Comparison of ENCODE assay signal across 21 cellular contexts in the genomic region with DNA sequence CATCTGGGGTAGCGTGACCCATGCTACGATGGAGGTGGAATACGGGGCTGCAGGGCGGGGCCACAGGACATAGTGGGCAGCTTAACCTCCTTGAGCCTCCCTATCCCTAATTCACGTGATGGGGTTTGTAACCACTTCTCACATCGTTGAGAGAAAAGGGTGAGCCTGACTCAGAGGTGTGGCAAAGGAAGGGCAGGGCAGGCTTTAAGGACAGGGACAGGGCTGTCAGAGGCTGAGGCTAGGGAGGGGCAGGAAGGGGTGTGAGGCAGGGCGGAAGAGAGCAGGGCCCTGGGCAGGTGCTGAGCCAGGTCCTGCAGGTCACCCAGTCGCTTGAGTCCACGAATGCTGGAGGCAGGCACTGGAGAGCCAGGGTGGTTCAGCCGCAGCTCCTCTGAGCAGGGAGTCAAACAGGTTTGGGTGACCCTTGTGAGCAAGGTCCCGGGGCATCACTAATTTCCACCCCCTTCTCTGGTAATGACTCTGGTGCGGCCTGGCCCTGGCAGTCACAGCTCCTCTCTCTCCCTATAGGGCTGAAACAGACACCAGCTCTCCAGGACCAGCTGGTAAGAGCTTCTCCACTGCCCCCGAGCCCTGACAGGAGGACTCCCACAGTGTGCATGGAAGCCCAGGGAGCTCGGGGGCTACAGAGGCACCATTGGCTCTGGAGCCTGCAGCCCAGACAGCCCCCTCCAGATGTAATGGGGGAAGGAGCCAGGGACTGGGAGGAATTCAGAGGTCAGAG. TPM values are rescaled to one million over a fixed set of nuclear protein-coding genes. Genes with fewer than 3 reads are reported as not detected.
DNase-seq lines count a peak whose midpoint lies in the region; ATAC-seq and TF ChIP-seq lines count a peak whose summit lies in the region.
"Had no signal": no experiment of that assay in that cellular context is flagged by ENCODE, and none has a peak within 500 bp of the region (broad histone marks: within the 10 kb centered on the region; RNA-seq: fewer than 3 reads in every experiment).

No MANE protein-coding gene starts in this region.

- peak overlapping the region; percentile 44 to 74 for H3K27ac Mint-ChIP-seq in T-cell
- H3K27ac Mint-ChIP-seq in stimulated activated effector memory CD8-positive, alpha-beta T cell treated with anti-CD3 and anti-CD28 coated beads, Interleukin-12 subunit alpha, Interleukin-12 subunit beta, amount 100 ng/mL, for 72 hours: peak overlapping the region; percentile 34
- H3K27ac Mint-ChIP-seq: activated B cell treated with CpG ODN at 0.5 μM for 24 hours, mesothelial cell of epicardium had no signal

- DNase-seq in Karpas-422 (peak; percentile 94), T-cell (peak in 1 of 34 experiments; percentile 11), foreskin keratinocyte (no peak), OCI-M1 (lab: John Stamatoyannopoulos, UW) (no peak)
- no peak for DNase-seq in stimulated activated effector memory CD8-positive, alpha-beta T cell treated with anti-CD3 and anti-CD28 coated beads, Interleukin-12 subunit alpha, Interleukin-12 subunit beta, amount 100 ng/mL, for 72 hours (ENCODE audit: low spot score in 2 of 2)
- DNase-seq in NK-92 treated with Interleukin-12 subunit alpha and Interleukin-12 subunit beta, amount 100 ng/mL, for 24 hours (lab: John Stamatoyannopoulos, UW): no peak
- DNase-seq: activated B cell treated with CpG ODN at 0.5 μM for 24 hours; DMS79 treated with DMSO at 0.1 percent for 48 hours; HCEC 1CT; immature natural killer cell; KBM-7; NCI-H146; NCI-H510A treated with DMSO at 0.1 percent for 48 hours; occipital lobe; stimulated activated naive CD8-positive, alpha-beta T cell treated with anti-CD3 and anti-CD28 coated beads, Interleukin-15, Interleukin-2, amounts not matched to agents 100 U/mL and 50 U/mL, for 24 hours had no signal

- no peak overlapping the region for H3K4me3 Mint-ChIP-seq in T-cell
- no peak overlapping the region for H3K4me3 Mint-ChIP-seq in stimulated activated effector memory CD8-positive, alpha-beta T cell treated with anti-CD3 and anti-CD28 coated beads, Interleukin-12 subunit alpha, Interleukin-12 subunit beta, amount 100 ng/mL, for 72 hours
- H3K4me3 Mint-ChIP-seq: activated B cell treated with CpG ODN at 0.5 μM for 24 hours, immature natural killer cell, mesothelial cell of epicardium had no signal

- ATAC-seq in T-cell (replicated peaks in 1 of 4) (peak in 1 of 4 experiments; percentile 60), foreskin keratinocyte (peak; percentile 26), GM21526 (IDR thresholded peaks at IDR 0.05; ENCODE audit: low FRiP score, unreplicated experiment) (no peak)
- no peak for ATAC-seq in stimulated activated effector memory CD8-positive, alpha-beta T cell treated with anti-CD3 and anti-CD28 coated beads, Interleukin-12 subunit alpha, Interleukin-12 subunit beta, amount 100 ng/mL, for 72 hours
- ATAC-seq: stimulated activated naive CD8-positive, alpha-beta T cell treated with anti-CD3 and anti-CD28 coated beads, Interleukin-15, Interleukin-2, amounts not matched to agents 100 U/mL and 50 U/mL, for 24 hours had no signal

- H3K9me3 Mint-ChIP-seq in T-cell: no peaks in the 10 kb centered on the region
- H3K9me3 Mint-ChIP-seq in stimulated activated effector memory CD8-positive, alpha-beta T cell treated with anti-CD3 and anti-CD28 coated beads, Interleukin-12 subunit alpha, Interleukin-12 subunit beta, amount 100 ng/mL, for 72 hours: no peaks in the 10 kb centered on the region
- H3K9me3 Mint-ChIP-seq: activated B cell treated with CpG ODN at 0.5 μM for 24 hours, immature natural killer cell, mesothelial cell of epicardium had no signal

- no peaks in the 10 kb centered on the region for H3K36me3 ChIP-seq in Karpas-422 (ENCODE audit: insufficient read depth, low read length)

- H3K4me2 ChIP-seq in Karpas-422 (ENCODE audit: low read depth, low read length, poor library complexity, severe bottlenecking): peak overlapping the region; percentile 81

- no peaks in the 10 kb centered on the region for H3K9me2 ChIP-seq in Karpas-422 (replicated peaks; ENCODE audit: insufficient read depth, low read length)

- H3K27ac ChIP-seq in Karpas-422 (ENCODE audit: low read length): peak overlapping the region; percentile 99
- no peak overlapping the region for H3K27ac ChIP-seq in foreskin keratinocyte

- H3K79me2 ChIP-seq in Karpas-422 (ENCODE audit: low read length): no peaks in the 10 kb centered on the region

- H2AFZ ChIP-seq in Karpas-422 (ENCODE audit: low read length): no peak overlapping the region

- no peaks in the 10 kb centered on the region for H3K36me3 Mint-ChIP-seq in T-cell
- H3K36me3 Mint-ChIP-seq in stimulated activated effector memory CD8-positive, alpha-beta T cell treated with anti-CD3 and anti-CD28 coated beads, Interleukin-12 subunit alpha, Interleukin-12 subunit beta, amount 100 ng/mL, for 72 hours: no peaks in the 10 kb centered on the region
- H3K36me3 Mint-ChIP-seq: immature natural killer cell, mesothelial cell of epicardium had no signal

- H3K27me3 ChIP-seq in Karpas-422 (ENCODE audit: low read length) (no peaks in the 10 kb centered on the region), foreskin keratinocyte (no peaks in the 10 kb centered on the region)

- H3K9ac ChIP-seq in Karpas-422 (ENCODE audit: low read length): peak overlapping the region; percentile 87

- H3K9me3 ChIP-seq in Karpas-422 (ENCODE audit: low read length): no peaks in the 10 kb centered on the region

- peaks cover 17 to 47% (median 29%) of the 10 kb centered on the region in 3 donors for H3K4me1 Mint-ChIP-seq in T-cell
- H3K4me1 Mint-ChIP-seq in stimulated activated effector memory CD8-positive, alpha-beta T cell treated with anti-CD3 and anti-CD28 coated beads, Interleukin-12 subunit alpha, Interleukin-12 subunit beta, amount 100 ng/mL, for 72 hours: peaks cover 30% of the 10 kb centered on the region

- POLR2A ChIA-PET in T-cell (lab: Charles Lee): interaction anchor here in 1 of 2 donors (0.6 kb wide), 1 partner anchor 125 kb away, joined by 5 read pairs; no protein-coding TSS in a partner anchor

- H3K4me1 ChIP-seq in Karpas-422 (ENCODE audit: low read length): peaks cover 97% of the 10 kb centered on the region
- H3K4me1 ChIP-seq in foreskin keratinocyte: peaks cover 3% of the 10 kb centered on the region

- TF ChIP-seq CTCF in foreskin keratinocyte (conservative IDR thresholded peaks at IDR 0.05): no peak

- CTCF ChIA-PET in T-cell (lab: Charles Lee): interaction anchor here in 1 of 2 donors (0.6 kb wide), 1 partner anchor 123 kb away, joined by 3 read pairs; no protein-coding TSS in a partner anchor

- peak overlapping the region; percentile 67 for H3K4me3 ChIP-seq in Karpas-422 (ENCODE audit: low read length)
- H3K4me3 ChIP-seq: skin epidermis had no signal

- H4K20me1 ChIP-seq in Karpas-422 (ENCODE audit: insufficient read depth, low read depth, low read length): no peaks in the 10 kb centered on the region

- no peaks in the 10 kb centered on the region for H3K27me3 Mint-ChIP-seq in T-cell

RNA-seq across cellular contexts. Expression of a gene that starts 7.4 kb away (rescaled TPM):
- total RNA-seq in Karpas-422 (2014; rRNA removed; shearing (Covaris generic); ENCODE audit: low replicate concordance): 0.07 and 0.63 TPM in 2 replicates
- total RNA-seq in T-cell: not detected
- not detected in 2 replicates for total RNA-seq in foreskin keratinocyte
- polyA plus RNA-seq in foreskin keratinocyte: not detected in 2 replicates
- total RNA-seq: activated B cell treated with CpG ODN at 0.5 μM for 24 hours, glomerular endothelial cell, mesothelial cell of epicardium, occipital lobe, OCI-LY7 had no signal
- polyA plus RNA-seq: BJ, immature natural killer cell had no signal

RNA-seq across cellular contexts. Expression of a gene that starts 18.6 kb away (rescaled TPM):
- total RNA-seq in Karpas-422 (2014; rRNA removed; shearing (Covaris generic); ENCODE audit: low replicate concordance): 0.97 and 4.5 TPM in 2 replicates
- total RNA-seq in T-cell: not detected
- not detected in 2 replicates for total RNA-seq in foreskin keratinocyte
- polyA plus RNA-seq in foreskin keratinocyte: not detected in 2 replicates
- total RNA-seq: activated B cell treated with CpG ODN at 0.5 μM for 24 hours, glomerular endothelial cell, OCI-LY7 had no signal
- polyA plus RNA-seq: BJ, immature natural killer cell had no signal

RNA-seq across cellular contexts. Expression of a gene that starts 29.7 kb away (rescaled TPM):
- total RNA-seq in Karpas-422 (2014; rRNA removed; shearing (Covaris generic); ENCODE audit: low replicate concordance): 0.04 and 0.79 TPM in 2 replicates
- total RNA-seq in T-cell (not detected), foreskin keratinocyte (0.03 and 0.11 TPM in 2 replicates)
- polyA plus RNA-seq in foreskin keratinocyte: 0.11 and 0.16 TPM in 2 replicates
- total RNA-seq: activated B cell treated with CpG ODN at 0.5 μM for 24 hours, glomerular endothelial cell, OCI-LY7 had no signal
- polyA plus RNA-seq: BJ, immature natural killer cell had no signal

RNA-seq across cellular contexts. Expression of a gene that starts 39.4 kb away (rescaled TPM):
- 27.4 and 49.8 TPM in 2 replicates for total RNA-seq in Karpas-422 (2014; rRNA removed; shearing (Covaris generic); ENCODE audit: low replicate concordance)
- total RNA-seq in T-cell (under 1 TPM in 2 of 5 donors, not detected in 3; 0.25 to 0.30 TPM), foreskin keratinocyte (not detected in 2 replicates)
- not detected in 2 replicates for polyA plus RNA-seq in foreskin keratinocyte
- total RNA-seq: activated B cell treated with CpG ODN at 0.5 μM for 24 hours, glomerular endothelial cell had no signal
